Comparison of ENCODE assay signal across 20 cellular contexts in the genomic region with DNA sequence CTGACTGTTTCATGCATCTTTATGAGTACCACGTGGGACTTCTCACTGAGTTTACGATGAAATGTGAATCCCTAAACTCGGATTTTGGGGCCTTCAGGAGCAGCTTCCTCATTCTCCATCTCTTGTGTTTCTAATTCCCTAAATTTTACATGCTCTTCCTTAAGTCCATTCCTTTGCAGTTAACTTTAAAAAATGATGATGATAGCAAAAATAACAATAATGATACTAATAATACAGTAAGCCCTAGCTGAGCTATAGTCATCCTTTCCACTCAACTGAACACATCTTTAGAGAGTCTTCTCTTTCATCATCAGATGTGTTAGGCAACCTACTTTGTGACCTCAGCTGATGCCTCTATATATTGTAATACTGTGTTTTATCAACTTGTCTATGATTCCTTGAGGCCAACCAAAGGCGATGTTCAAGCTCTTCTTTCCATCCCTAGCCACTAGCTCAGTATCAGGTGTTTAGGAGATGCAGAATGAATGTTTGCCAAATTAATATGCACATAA.
DNase-seq lines count a peak whose midpoint lies in the region; ATAC-seq lines count a peak whose summit lies in the region.
"Had no signal": no experiment of that assay in that cellular context is flagged by ENCODE, and none has a peak within 500 bp of the region (broad histone marks: within the 10 kb centered on the region; RNA-seq: fewer than 3 reads in every experiment).

No MANE protein-coding gene starts in this region.

- H3K4me1 Mint-ChIP-seq in activated T-cell treated with anti-CD3 and anti-CD28 coated beads, Interleukin-2, amount 50 U/mL, for 24 hours (ENCODE audit: low read depth), result peaks cover 70% of the 10 kb centered on the region
- peaks cover 39% of the 10 kb centered on the region for H3K4me1 Mint-ChIP-seq in activated naive CD8-positive, alpha-beta T cell treated with anti-CD3 and anti-CD28 coated beads, Interleukin-2, amount 10 ng/mL, durations not matched to agents 7 days and 5 days

- peak overlapping the region; percentile 90 for H3K27ac Mint-ChIP-seq in activated T-cell treated with anti-CD3 and anti-CD28 coated beads, Interleukin-2, amount 50 U/mL, for 24 hours
- H3K27ac Mint-ChIP-seq in activated naive CD8-positive, alpha-beta T cell treated with anti-CD3 and anti-CD28 coated beads, Interleukin-2, amount 10 ng/mL, durations not matched to agents 7 days and 5 days, result peak overlapping the region; percentile 91

- DNase-seq in activated T-cell treated with anti-CD3 and anti-CD28 coated beads, Interleukin-2, amount 50 U/mL, for 24 hours, result no peak
- DNase-seq in activated T-cell treated with anti-CD3 and anti-CD28 coated beads, Interleukin-2, amount 50 U/mL, for 1 hour, result no peak
- DNase-seq in activated naive CD8-positive, alpha-beta T cell treated with anti-CD3 and anti-CD28 coated beads, Interleukin-2, amount 10 ng/mL, durations not matched to agents 7 days and 5 days, result no peak
- DNase-seq in stimulated activated naive CD8-positive, alpha-beta T cell treated with anti-CD3 and anti-CD28 coated beads, Interleukin-15, Interleukin-2, amounts not matched to agents 100 U/mL and 50 U/mL, for 24 hours, result no peak
- no peak for DNase-seq in Kasumi-1 (lab: John Stamatoyannopoulos, UW)
- no peak for DNase-seq in NCI-H748 (lab: John Stamatoyannopoulos, UW; ENCODE audit: unreplicated experiment)
- DNase-seq: esophagus squamous epithelium, GM23248, mammary epithelial cell, MG63, NCI-H1436 treated with DMSO at 0.1 percent for 48 hours, NCI-H526 treated with DMSO at 0.1 percent for 48 hours had no signal

- POLR2A ChIA-PET in activated naive CD8-positive, alpha-beta T cell treated with anti-CD3 and anti-CD28 coated beads, Interleukin-2, amount 10 ng/mL, durations not matched to agents 7 days and 5 days (lab: Charles Lee), result interaction anchor here (0.6 to 1.9 kb wide), 3 partner anchors 15 to 143 kb away, joined by 4 to 14 read pairs (median 5); no protein-coding TSS in a partner anchor

- H3K27ac ChIP-seq in KOPT-K1 (ENCODE audit: low read depth, low read length, poor library complexity, severe bottlenecking), result peak overlapping the region; percentile 85
- H3K27ac ChIP-seq: ascending aorta, C4-2B, esophagus squamous epithelium, gastroesophageal sphincter, GM23248, right atrium auricular region, suprapubic skin had no signal

- no peaks in the 10 kb centered on the region for H3K36me3 Mint-ChIP-seq in activated T-cell treated with anti-CD3 and anti-CD28 coated beads, Interleukin-2, amount 50 U/mL, for 24 hours (ENCODE audit: low read depth)
- H3K36me3 Mint-ChIP-seq in activated naive CD8-positive, alpha-beta T cell treated with anti-CD3 and anti-CD28 coated beads, Interleukin-2, amount 10 ng/mL, durations not matched to agents 7 days and 5 days, result peaks cover 12% of the 10 kb centered on the region

- H3K9me3 Mint-ChIP-seq in activated T-cell treated with anti-CD3 and anti-CD28 coated beads, Interleukin-2, amount 50 U/mL, for 24 hours, result peaks cover 8% of the 10 kb centered on the region
- peaks cover 2% of the 10 kb centered on the region for H3K9me3 Mint-ChIP-seq in activated naive CD8-positive, alpha-beta T cell treated with anti-CD3 and anti-CD28 coated beads, Interleukin-2, amount 10 ng/mL, durations not matched to agents 7 days and 5 days

- H3K36me3 ChIP-seq in KOPT-K1 (ENCODE audit: insufficient read depth, low read length), result no peaks in the 10 kb centered on the region
- H3K36me3 ChIP-seq: ascending aorta, esophagus squamous epithelium, gastroesophageal sphincter, MG63, right atrium auricular region, suprapubic skin had no signal

- H3K4me3 Mint-ChIP-seq in activated T-cell treated with anti-CD3 and anti-CD28 coated beads, Interleukin-2, amount 50 U/mL, for 24 hours, result peak overlapping the region; percentile 42
- H3K4me3 Mint-ChIP-seq in activated naive CD8-positive, alpha-beta T cell treated with anti-CD3 and anti-CD28 coated beads, Interleukin-2, amount 10 ng/mL, durations not matched to agents 7 days and 5 days, result peak overlapping the region; percentile 52

- no peaks in the 10 kb centered on the region for H3K9me3 ChIP-seq in KOPT-K1 (ENCODE audit: insufficient read depth, low read length, poor library complexity, severe bottlenecking)
- H3K9me3 ChIP-seq: ascending aorta, esophagus squamous epithelium, gastroesophageal sphincter, MG63, right atrium auricular region, suprapubic skin had no signal

- no peaks in the 10 kb centered on the region for H3K27me3 Mint-ChIP-seq in activated T-cell treated with anti-CD3 and anti-CD28 coated beads, Interleukin-2, amount 50 U/mL, for 24 hours
- H3K27me3 Mint-ChIP-seq in activated naive CD8-positive, alpha-beta T cell treated with anti-CD3 and anti-CD28 coated beads, Interleukin-2, amount 10 ng/mL, durations not matched to agents 7 days and 5 days, result no peaks in the 10 kb centered on the region

- peak; percentile 41 for ATAC-seq in activated naive CD8-positive, alpha-beta T cell treated with anti-CD3 and anti-CD28 coated beads, Interleukin-2, amount 10 ng/mL, durations not matched to agents 7 days and 5 days (ENCODE audit: low read depth)
- ATAC-seq in stimulated activated naive CD8-positive, alpha-beta T cell treated with anti-CD3 and anti-CD28 coated beads, Interleukin-15, Interleukin-2, amounts not matched to agents 100 U/mL and 50 U/mL, for 24 hours, result peak; percentile 62
- no peak for ATAC-seq in HG02981 (IDR thresholded peaks at IDR 0.05; ENCODE audit: unreplicated experiment)
- ATAC-seq: gastroesophageal sphincter, Right ventricle myocardium inferior had no signal
